1 cellular context compared by ENCODE assay signal in genomic region chr17:14209215-14209614, GRCh38.
TF ChIP-seq lines count a peak whose summit lies in the region.

No MANE protein-coding gene starts in this region.

TF ChIP-seq in HepG2, 621 proteins besides CTCF, POLR2A, EP300 and RAD21 (continued from another document and continues in another):
- TF ChIP-seq SNRNP70 (IDR thresholded peaks at IDR 0.05; ENCODE audit: low read depth, low read length) (no peak), ETS1 (CRISPR knock-in tag; IDR thresholded peaks at IDR 0.05) (no peak), ATF1 (CRISPR knock-in tag; IDR thresholded peaks at IDR 0.05) (no peak), SMARCE1 (IDR thresholded peaks at IDR 0.05; ENCODE audit: borderline replicate concordance) (no peak), TAF15 (IDR thresholded peaks at IDR 0.05; ENCODE audit: low read depth, low read length, poor library complexity, severe bottlenecking) (no peak), ZNF784 (CRISPR knock-in tag; IDR thresholded peaks at IDR 0.05; ENCODE audit: borderline replicate concordance) (no peak), ZFP36 (IDR thresholded peaks at IDR 0.05; ENCODE audit: borderline replicate concordance, low read depth, low read length, partially characterized antibody) (no peak), ZNF580 (CRISPR knock-in tag; IDR thresholded peaks at IDR 0.05; ENCODE audit: borderline replicate concordance, low read depth) (no peak), NR1H2 (CRISPR knock-in tag; IDR thresholded peaks at IDR 0.05; ENCODE audit: borderline replicate concordance, low read depth) (no peak), THYN1 (CRISPR knock-in tag; IDR thresholded peaks at IDR 0.05; ENCODE audit: borderline replicate concordance, low read depth) (no peak), CREB3 (CRISPR knock-in tag; IDR thresholded peaks at IDR 0.05) (no peak), ZMYM3 (CRISPR knock-in tag; IDR thresholded peaks at IDR 0.05) (no peak), FIP1L1 (IDR thresholded peaks at IDR 0.05; ENCODE audit: borderline replicate concordance, insufficient read depth, low read depth, low read length) (no peak), ZNF740 (CRISPR knock-in tag; IDR thresholded peaks at IDR 0.05) (no peak), CBX5 (CRISPR knock-in tag; IDR thresholded peaks at IDR 0.05; ENCODE audit: borderline replicate concordance) (peak; percentile 64; the same call in 1 of the 2 replicates), ZBED4 (CRISPR knock-in tag; IDR thresholded peaks at IDR 0.05; ENCODE audit: borderline replicate concordance) (no peak), E2F5 (CRISPR knock-in tag; conservative IDR thresholded peaks at IDR 0.05) (no peak), NFYB (CRISPR knock-in tag; IDR thresholded peaks at IDR 0.05) (no peak), ZFP62 (CRISPR knock-in tag; IDR thresholded peaks at IDR 0.05) (no peak), ZNF20 (CRISPR knock-in tag; IDR thresholded peaks at IDR 0.05) (no peak), MTERF4 (CRISPR knock-in tag; IDR thresholded peaks at IDR 0.05) (no peak), PHF8 (CRISPR knock-in tag; IDR thresholded peaks at IDR 0.05) (no peak), AHDC1 (CRISPR knock-in tag; IDR thresholded peaks at IDR 0.05; ENCODE audit: borderline replicate concordance) (no peak), KLF16 (CRISPR knock-in tag; IDR thresholded peaks at IDR 0.05) (peak in 1 of 2 experiments; percentile 31; a peak in 1 of 4 replicates), ZNF414 (CRISPR knock-in tag; IDR thresholded peaks at IDR 0.05) (no peak), ZBTB21 (CRISPR knock-in tag; IDR thresholded peaks at IDR 0.05) (peak; percentile 80; the same call in 1 of the 2 replicates), ZBTB25 (CRISPR knock-in tag; IDR thresholded peaks at IDR 0.05) (peak; percentile 52; the same call in 1 of the 2 replicates), ZNF232 (CRISPR knock-in tag; IDR thresholded peaks at IDR 0.05; ENCODE audit: borderline replicate concordance) (no peak), BCLAF1 (IDR thresholded peaks at IDR 0.05) (no peak)
